ENCODE assay signal across 11 cellular contexts in the genomic region with DNA sequence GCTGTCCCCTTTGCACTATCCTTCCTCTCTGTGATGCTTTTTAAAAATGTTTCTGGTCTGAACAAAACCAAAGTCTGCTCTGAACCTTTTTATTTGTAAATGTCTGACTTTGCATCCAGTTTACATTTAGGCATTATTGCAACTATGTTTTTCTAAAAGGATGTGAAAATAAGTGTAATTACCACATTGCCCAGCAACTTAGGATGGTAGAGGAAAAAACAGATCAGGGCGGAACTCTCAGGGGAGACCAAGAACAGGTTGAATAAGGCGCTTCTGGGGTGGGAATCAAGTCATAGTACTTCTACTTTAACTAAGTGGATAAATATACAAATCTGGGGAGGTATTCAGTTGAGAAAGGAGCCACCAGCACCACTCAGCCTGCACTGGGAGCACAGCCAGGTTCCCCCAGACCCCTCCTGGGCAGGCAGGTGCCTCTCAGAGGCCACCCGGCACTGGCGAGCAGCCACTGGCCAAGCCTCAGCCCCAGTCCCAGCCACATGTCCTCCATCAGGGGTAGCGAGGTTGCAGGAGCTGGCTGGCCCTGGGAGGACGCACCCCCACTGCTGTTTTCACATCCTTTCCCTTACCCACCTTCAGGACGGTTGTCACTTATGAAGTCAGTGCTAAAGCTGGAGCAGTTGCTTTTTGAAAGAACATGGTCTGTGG. TPM values are rescaled to one million over a fixed set of nuclear protein-coding genes. Genes with fewer than 3 reads are reported as not detected.
DNase-seq lines count a peak whose midpoint lies in the region; ATAC-seq and TF ChIP-seq lines count a peak whose summit lies in the region.
"Had no signal": no experiment of that assay in that cellular context is flagged by ENCODE, and none has a peak within 500 bp of the region (broad histone marks: within the 10 kb centered on the region; RNA-seq: fewer than 3 reads in every experiment).

No MANE protein-coding gene starts in this region.

- H3K4me3 Mint-ChIP-seq in activated CD4-positive, alpha-beta T cell treated with anti-CD3 and anti-CD28 coated beads, Interleukin-2, amount 10 ng/mL, durations not matched to agents 7 days and 5 days = no peak overlapping the region
- H3K4me3 Mint-ChIP-seq in activated CD8-positive, alpha-beta T cell treated with anti-CD3 and anti-CD28 coated beads for 36 hours = no peak overlapping the region
- no peak overlapping the region for H3K4me3 Mint-ChIP-seq in stimulated activated memory B cell treated with anti-CD40 and anti-IgM and Interleukin-4, amounts not matched to agents 10 μg/mL and 1 μg/mL and 100 μg/mL, for 72 hours
- no peak overlapping the region for H3K4me3 Mint-ChIP-seq in chondrocyte (ENCODE audit: unreplicated experiment)

- H3K4me1 Mint-ChIP-seq in activated CD4-positive, alpha-beta T cell treated with anti-CD3 and anti-CD28 coated beads, Interleukin-2, amount 10 ng/mL, durations not matched to agents 7 days and 5 days = peaks cover 72% of the 10 kb centered on the region
- peaks cover 32% of the 10 kb centered on the region for H3K4me1 Mint-ChIP-seq in activated CD8-positive, alpha-beta T cell treated with anti-CD3 and anti-CD28 coated beads for 36 hours (ENCODE audit: low read depth)
- peaks cover 42% of the 10 kb centered on the region for H3K4me1 Mint-ChIP-seq in stimulated activated memory B cell treated with anti-CD40 and anti-IgM and Interleukin-4, amounts not matched to agents 10 μg/mL and 1 μg/mL and 100 μg/mL, for 72 hours
- H3K4me1 Mint-ChIP-seq in chondrocyte (ENCODE audit: low read depth) = peaks cover 10% of the 10 kb centered on the region

- H3K27ac Mint-ChIP-seq in activated CD4-positive, alpha-beta T cell treated with anti-CD3 and anti-CD28 coated beads, Interleukin-2, amount 10 ng/mL, durations not matched to agents 7 days and 5 days = peak overlapping the region; percentile 78
- H3K27ac Mint-ChIP-seq in activated CD8-positive, alpha-beta T cell treated with anti-CD3 and anti-CD28 coated beads for 36 hours = no peak overlapping the region
- H3K27ac Mint-ChIP-seq in stimulated activated memory B cell treated with anti-CD40 and anti-IgM and Interleukin-4, amounts not matched to agents 10 μg/mL and 1 μg/mL and 100 μg/mL, for 72 hours = peak overlapping the region; percentile 55
- H3K27ac Mint-ChIP-seq in chondrocyte (ENCODE audit: unreplicated experiment) = no peak overlapping the region

- no peaks in the 10 kb centered on the region for H3K27me3 Mint-ChIP-seq in activated CD4-positive, alpha-beta T cell treated with anti-CD3 and anti-CD28 coated beads, Interleukin-2, amount 10 ng/mL, durations not matched to agents 7 days and 5 days
- H3K27me3 Mint-ChIP-seq in activated CD8-positive, alpha-beta T cell treated with anti-CD3 and anti-CD28 coated beads for 36 hours = no peaks in the 10 kb centered on the region
- H3K27me3 Mint-ChIP-seq in stimulated activated memory B cell treated with anti-CD40 and anti-IgM and Interleukin-4, amounts not matched to agents 10 μg/mL and 1 μg/mL and 100 μg/mL, for 72 hours = no peaks in the 10 kb centered on the region
- H3K27me3 Mint-ChIP-seq in chondrocyte (ENCODE audit: low read depth) = no peaks in the 10 kb centered on the region

- TF ChIP-seq CTCF in activated CD8-positive, alpha-beta T cell treated with anti-CD3 and anti-CD28 coated beads for 36 hours (IDR thresholded peaks at IDR 0.05) = no peak
- TF ChIP-seq CTCF in chondrocyte (IDR thresholded peaks at IDR 0.05) = no peak

- no peaks in the 10 kb centered on the region for H3K9me3 Mint-ChIP-seq in activated CD4-positive, alpha-beta T cell treated with anti-CD3 and anti-CD28 coated beads, Interleukin-2, amount 10 ng/mL, durations not matched to agents 7 days and 5 days
- no peaks in the 10 kb centered on the region for H3K9me3 Mint-ChIP-seq in activated CD8-positive, alpha-beta T cell treated with anti-CD3 and anti-CD28 coated beads for 36 hours
- no peaks in the 10 kb centered on the region for H3K9me3 Mint-ChIP-seq in stimulated activated memory B cell treated with anti-CD40 and anti-IgM and Interleukin-4, amounts not matched to agents 10 μg/mL and 1 μg/mL and 100 μg/mL, for 72 hours
- H3K9me3 Mint-ChIP-seq in chondrocyte (ENCODE audit: low read depth) = no peaks in the 10 kb centered on the region

- ATAC-seq in HG02763 (IDR thresholded peaks at IDR 0.05; ENCODE audit: unreplicated experiment) (peak; percentile 51), GM18502 (IDR thresholded peaks at IDR 0.05; ENCODE audit: poor library complexity, unreplicated experiment) (no peak)
- ATAC-seq in activated CD8-positive, alpha-beta T cell treated with anti-CD3 and anti-CD28 coated beads for 36 hours = no peak
- ATAC-seq in stimulated activated memory B cell treated with anti-CD40 and anti-IgM and Interleukin-4, amounts not matched to agents 10 μg/mL and 1 μg/mL and 100 μg/mL, for 72 hours = peak; percentile 65

- CTCF ChIA-PET in activated CD4-positive, alpha-beta T cell treated with anti-CD3 and anti-CD28 coated beads, Interleukin-2, amount 10 ng/mL, durations not matched to agents 7 days and 5 days (lab: Charles Lee) = no interaction called here
- CTCF ChIA-PET in activated CD8-positive, alpha-beta T cell treated with anti-CD3 and anti-CD28 coated beads for 36 hours (lab: Charles Lee) = no interaction called here

- intact Hi-C loops in activated CD8-positive, alpha-beta T cell treated with anti-CD3 and anti-CD28 coated beads for 36 hours (cut with micrococcal nuclease) = no loop called here

- H3K36me3 Mint-ChIP-seq in activated CD4-positive, alpha-beta T cell treated with anti-CD3 and anti-CD28 coated beads, Interleukin-2, amount 10 ng/mL, durations not matched to agents 7 days and 5 days (ENCODE audit: low read depth) = no peaks in the 10 kb centered on the region
- no peaks in the 10 kb centered on the region for H3K36me3 Mint-ChIP-seq in activated CD8-positive, alpha-beta T cell treated with anti-CD3 and anti-CD28 coated beads for 36 hours (ENCODE audit: low read depth)
- H3K36me3 Mint-ChIP-seq in stimulated activated memory B cell treated with anti-CD40 and anti-IgM and Interleukin-4, amounts not matched to agents 10 μg/mL and 1 μg/mL and 100 μg/mL, for 72 hours = no peaks in the 10 kb centered on the region
- H3K36me3 Mint-ChIP-seq in chondrocyte (ENCODE audit: low read depth) = no peaks in the 10 kb centered on the region

- DNase-seq in activated CD4-positive, alpha-beta T cell treated with anti-CD3 and anti-CD28 coated beads, Interleukin-2, amount 10 ng/mL, durations not matched to agents 7 days and 5 days = peak; percentile 7
- DNase-seq in activated CD4-positive, alpha-beta T cell treated with anti-CD3 and anti-CD28 coated beads for 4 hours = no peak
- DNase-seq in activated CD8-positive, alpha-beta T cell treated with anti-CD3 and anti-CD28 coated beads for 36 hours = peak; percentile 4
- DNase-seq in chondrocyte (ENCODE audit: low spot score) (no peak), occipital lobe (lab: John Stamatoyannopoulos, UW) (no peak)
- DNase-seq: anterior cingulate cortex; NCI-H1417 treated with DMSO at 0.1 percent for 48 hours; stimulated activated CD4-positive, alpha-beta T cell treated with anti-CD3 and anti-CD28 coated beads, Interleukin-1b, Interleukin-23, amount 100 ng/mL, for 48 hours had no signal

- POLR2A ChIA-PET in activated CD4-positive, alpha-beta T cell treated with anti-CD3 and anti-CD28 coated beads, Interleukin-2, amount 10 ng/mL, durations not matched to agents 7 days and 5 days (lab: Charles Lee) = no interaction called here
- POLR2A ChIA-PET in activated CD8-positive, alpha-beta T cell treated with anti-CD3 and anti-CD28 coated beads for 36 hours (lab: Charles Lee) = interaction anchor here (5.5 kb wide), 1 partner anchor 14 kb away, joined by 34 read pairs; the partner anchor contains the start of gene CSGALNACT2

RNA-seq across cellular contexts. Expression of gene CSGALNACT2, which starts 11.4 kb away (rescaled TPM):
- total RNA-seq in activated CD4-positive, alpha-beta T cell treated with anti-CD3 and anti-CD28 coated beads, Interleukin-2, amount 10 ng/mL, durations not matched to agents 7 days and 5 days = 10 to 100 TPM; 36.2 to 41.0 TPM
- total RNA-seq in activated CD8-positive, alpha-beta T cell treated with anti-CD3 and anti-CD28 coated beads for 36 hours = 10 to 100 TPM; 15.3 to 15.5 TPM
- total RNA-seq in chondrocyte (29.8 to 38.7 TPM (median 38.2 TPM) in 3 replicates), occipital lobe (68.3 TPM)

RNA-seq across cellular contexts. Expression of gene RET, which starts 50.0 kb away (rescaled TPM):
- total RNA-seq in activated CD4-positive, alpha-beta T cell treated with anti-CD3 and anti-CD28 coated beads, Interleukin-2, amount 10 ng/mL, durations not matched to agents 7 days and 5 days = under 1 TPM; 0.10 TPM
- under 1 TPM; 0.13 to 0.47 TPM for total RNA-seq in activated CD8-positive, alpha-beta T cell treated with anti-CD3 and anti-CD28 coated beads for 36 hours
- total RNA-seq in chondrocyte = 0.12 to 0.18 TPM in 2 of 3 replicates, not detected in the other
- 0.94 TPM for total RNA-seq in occipital lobe

Comparison
In these comparisons a context has a peak if more than half of its experiments do, and no peak if none do; other contexts are left out.
1. DNase-seq: peak in activated CD4-positive, alpha-beta T cell treated with anti-CD3 and anti-CD28 coated beads, Interleukin-2, amount 10 ng/mL, durations not matched to agents 7 days and 5 days (single experiment) and activated CD8-positive, alpha-beta T cell treated with anti-CD3 and anti-CD28 coated beads for 36 hours (single experiment); none in activated CD4-positive, alpha-beta T cell treated with anti-CD3 and anti-CD28 coated beads for 4 hours (0 of 2), chondrocyte (single experiment) and occipital lobe (single experiment).
2. H3K27ac Mint-ChIP-seq: peak in activated CD4-positive, alpha-beta T cell treated with anti-CD3 and anti-CD28 coated beads, Interleukin-2, amount 10 ng/mL, durations not matched to agents 7 days and 5 days (single experiment) and stimulated activated memory B cell treated with anti-CD40 and anti-IgM and Interleukin-4, amounts not matched to agents 10 μg/mL and 1 μg/mL and 100 μg/mL, for 72 hours (single experiment); none in activated CD8-positive, alpha-beta T cell treated with anti-CD3 and anti-CD28 coated beads for 36 hours (single experiment) and chondrocyte (single experiment).
3. ATAC-seq: peak in HG02763 (single experiment) and stimulated activated memory B cell treated with anti-CD40 and anti-IgM and Interleukin-4, amounts not matched to agents 10 μg/mL and 1 μg/mL and 100 μg/mL, for 72 hours (single experiment); none in activated CD8-positive, alpha-beta T cell treated with anti-CD3 and anti-CD28 coated beads for 36 hours (single experiment) and GM18502 (single experiment).